15 cellular contexts compared by ENCODE assay signal in the genomic region with DNA sequence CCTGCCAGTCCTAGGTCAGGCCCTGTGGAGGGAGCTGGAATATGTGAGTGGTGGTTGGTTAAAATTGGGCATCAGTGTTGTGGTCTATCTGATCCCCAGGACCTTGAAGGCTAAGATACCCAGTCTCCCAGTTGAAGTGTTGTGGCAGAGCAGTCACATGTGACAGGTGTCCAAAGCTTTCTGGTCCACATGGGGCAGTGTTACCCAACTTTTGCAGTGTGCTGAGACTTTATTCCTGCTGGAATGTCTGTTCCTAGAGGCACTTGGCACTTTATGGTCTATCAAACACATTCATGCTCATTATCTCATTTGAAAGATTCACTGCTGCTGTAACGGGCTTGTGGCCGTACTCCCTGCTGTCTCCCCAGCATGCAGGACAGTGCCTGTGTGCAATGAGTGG. TPM values are rescaled to one million over a fixed set of nuclear protein-coding genes. Genes with fewer than 3 reads are reported as not detected.
DNase-seq lines count a peak whose midpoint lies in the region; ATAC-seq, FAIRE-seq and TF ChIP-seq lines count a peak whose summit lies in the region.
"Had no signal": no experiment of that assay in that cellular context is flagged by ENCODE, and none has a peak within 500 bp of the region (broad histone marks: within the 10 kb centered on the region; RNA-seq: fewer than 3 reads in every experiment).

No MANE protein-coding gene starts in this region.

- H3K36me3 ChIP-seq in keratinocyte (ENCODE audit: control insufficient read depth in 2 of 2, extremely low read depth in 1 of 2, insufficient read depth in 2 of 2, low read length in 2 of 2) (no peaks in the 10 kb centered on the region), gastroesophageal sphincter (no peaks in the 10 kb centered on the region)
- H3K36me3 ChIP-seq: BLaER1 treated with 17β-estradiol and CSF1 and Interleukin-3, amounts not matched to agents 10 nM and 100 nM; sigmoid colon had no signal

- ATAC-seq in HG03097 (IDR thresholded peaks at IDR 0.05; ENCODE audit: low FRiP score, unreplicated experiment) = no peak
- no peak for ATAC-seq in HG03354 (IDR thresholded peaks at IDR 0.05; ENCODE audit: poor library complexity, severe bottlenecking, unreplicated experiment)
- no peak for ATAC-seq in gastroesophageal sphincter
- ATAC-seq: natural killer cell treated with Interleukin-12 subunit alpha and Interleukin-12 subunit beta and Interleukin-15 and Interleukin-18, amount 100 ng/mL, for 72 hours had no signal

- POLR2A ChIA-PET in RWPE1 (lab: Yijun Ruan, JAX; ENCODE audit: low non-redundant PET) = no interaction called here

- H3K27me3 ChIP-seq in keratinocyte (ENCODE audit: control insufficient read depth, extremely low read depth, insufficient read depth, low read length) = peaks cover 5% of the 10 kb centered on the region
- H3K27me3 ChIP-seq in gastroesophageal sphincter = no peaks in the 10 kb centered on the region
- H3K27me3 ChIP-seq: BLaER1 treated with 17β-estradiol and CSF1 and Interleukin-3, amounts not matched to agents 10 nM and 100 nM; sigmoid colon had no signal

- 0 out of 2 replicates have a peak, but pooled peaks have one; percentile 5 for TF ChIP-seq CTCF in AG10803 (conservative IDR thresholded peaks at IDR 0.05; ENCODE audit: low read length)
- TF ChIP-seq CTCF in GM12873 (IDR thresholded peaks at IDR 0.05; ENCODE audit: insufficient read depth, low read depth, low read length, missing control alignments) = peak; percentile 47
- no peak for TF ChIP-seq CTCF in RWPE1 (conservative IDR thresholded peaks at IDR 0.05; ENCODE audit: low read depth)
- TF ChIP-seq CTCF in keratinocyte (optimal IDR thresholded peaks at IDR 0.05 in 1 of 3, IDR thresholded peaks at IDR 0.05 in 1 of 3, conservative IDR thresholded peaks at IDR 0.05 in 1 of 3; ENCODE audit: extremely low read depth in 1 of 3, insufficient read depth in 2 of 3, low read length in 3 of 3) = peak; percentile 33 to 65 (median 59)
- TF ChIP-seq CTCF in gastroesophageal sphincter (IDR thresholded peaks at IDR 0.05) = no peak

- no peaks in the 10 kb centered on the region for H4K20me1 ChIP-seq in keratinocyte (ENCODE audit: control insufficient read depth, extremely low read depth, insufficient read depth, low read length)
- H4K20me1 ChIP-seq: BLaER1 treated with 17β-estradiol and CSF1 and Interleukin-3, amounts not matched to agents 10 nM and 100 nM had no signal

- no peak for TF ChIP-seq EP300 in gastroesophageal sphincter (IDR thresholded peaks at IDR 0.05)

- no peak for TF ChIP-seq POLR2A in gastroesophageal sphincter (IDR thresholded peaks at IDR 0.05)

- CTCF ChIA-PET in RWPE1 (lab: Yijun Ruan, JAX) = interaction anchor here (0.8 to 1.4 kb wide), 3 partner anchors 23 to 50 kb away, joined by 3 to 6 read pairs (median 4); no protein-coding TSS in a partner anchor

- dilution Hi-C loops in keratinocyte (cut with MboI; ENCODE audit: extremely low pct_ligation_motif_present, low sequenced_read_pairs) = no loop called here

- no peak overlapping the region for H3K4me2 ChIP-seq in keratinocyte (ENCODE audit: control insufficient read depth, extremely low read depth, insufficient read depth, low read depth, low read length)
- H3K4me2 ChIP-seq: BLaER1 treated with 17β-estradiol and CSF1 and Interleukin-3, amounts not matched to agents 10 nM and 100 nM had no signal

- H3K4me3 ChIP-seq in AG10803 (ENCODE audit: low read length) = no peak overlapping the region
- H3K4me3 ChIP-seq in keratinocyte (ENCODE audit: control insufficient read depth in 2 of 3, extremely low read depth in 1 of 3, insufficient read depth in 2 of 3, low read depth in 1 of 3, low read length in 3 of 3) = no peak overlapping the region
- no peak overlapping the region for H3K4me3 ChIP-seq in gastroesophageal sphincter
- H3K4me3 ChIP-seq: BLaER1 treated with 17β-estradiol and CSF1 and Interleukin-3, amounts not matched to agents 10 nM and 100 nM; sigmoid colon had no signal

- H3K79me2 ChIP-seq in keratinocyte (ENCODE audit: control insufficient read depth, insufficient read depth, low read length) = no peaks in the 10 kb centered on the region

- WGBS in gastroesophageal sphincter (ENCODE audit: low coverage in 1 of 2), 2 donors = 61 to 80% methylated on average over 1 to 2 of the region's 2 CpGs

- no peaks in the 10 kb centered on the region for H3K9me1 ChIP-seq in keratinocyte (ENCODE audit: control insufficient read depth, extremely low read depth, insufficient read depth, low read length)

- H3K9me3 ChIP-seq in keratinocyte (ENCODE audit: control insufficient read depth, low read depth, low read length) = no peaks in the 10 kb centered on the region
- H3K9me3 ChIP-seq in gastroesophageal sphincter = no peaks in the 10 kb centered on the region
- H3K9me3 ChIP-seq: BLaER1 treated with 17β-estradiol and CSF1 and Interleukin-3, amounts not matched to agents 10 nM and 100 nM; sigmoid colon had no signal

- no peak overlapping the region for H2AFZ ChIP-seq in keratinocyte (ENCODE audit: control insufficient read depth, low read length)

- H3K9ac ChIP-seq in keratinocyte (ENCODE audit: control insufficient read depth, extremely low read depth, insufficient read depth, low read length) = no peak overlapping the region
- H3K9ac ChIP-seq: BLaER1 treated with 17β-estradiol and CSF1 and Interleukin-3, amounts not matched to agents 10 nM and 100 nM had no signal

- H3K27ac ChIP-seq in RWPE1 (no peak overlapping the region), keratinocyte (ENCODE audit: control insufficient read depth, insufficient read depth, low read length) (no peak overlapping the region), gastroesophageal sphincter (no peak overlapping the region)
- H3K27ac ChIP-seq: BLaER1 treated with 17β-estradiol and CSF1 and Interleukin-3, amounts not matched to agents 10 nM and 100 nM; sigmoid colon had no signal

- H3K4me1 ChIP-seq in keratinocyte (ENCODE audit: control insufficient read depth, extremely low read depth, insufficient read depth, low read length) (no peaks in the 10 kb centered on the region), gastroesophageal sphincter (no peaks in the 10 kb centered on the region)
- H3K4me1 ChIP-seq: sigmoid colon had no signal

- no peak for DNase-seq in AG10803 (ENCODE audit: low read depth)
- DNase-seq in RWPE1 (ENCODE audit: low spot score) = peak; percentile 26
- DNase-seq in keratinocyte (ENCODE audit: low read depth, low spot score) = no peak
- no peak for DNase-seq in NCI-H748 (lab: John Stamatoyannopoulos, UW; ENCODE audit: unreplicated experiment)
- DNase-seq: activated CD8-positive, alpha-beta memory T cell treated with anti-CD3 and anti-CD28 coated beads for 24 hours; activated gamma-delta T cell treated with Interleukin-2 at 50 U/mL for 16 hours; effector CD4-positive, alpha-beta T cell; sigmoid colon had no signal

- peak; percentile 75 for FAIRE-seq in keratinocyte (lab: Jason Lieb, UNC)

RNA-seq across cellular contexts. Expression of a gene that starts 21.0 kb away (rescaled TPM):
- polyA plus RNA-seq in keratinocyte = not detected in 3 replicates
- 11.6 TPM for polyA plus RNA-seq in keratinocyte (2011; ENCODE audit: low read depth)
- polyA plus RNA-seq in keratinocyte (2011; cell fraction: cytosol; rRNA removed) = not detected in 2 replicates
- polyA plus RNA-seq in keratinocyte (2011; cell fraction: nucleus; rRNA removed) = not detected in 2 replicates
- 0.09 and 78.0 TPM in 2 replicates for polyA plus RNA-seq in keratinocyte (2012; ENCODE audit: low replicate concordance)
- 0.33 TPM in 1 of 3 replicates, not detected in the others for polyA minus RNA-seq in keratinocyte
- not detected for polyA minus RNA-seq in keratinocyte (2011; cell fraction: cytosol; rRNA and poly(A)+ RNA removed)
- not detected in 2 replicates for polyA minus RNA-seq in keratinocyte (2011; cell fraction: nucleus; rRNA and poly(A)+ RNA removed)
- not detected for total RNA-seq in gastroesophageal sphincter
- total RNA-seq: glomerular endothelial cell; natural killer cell treated with Interleukin-12 subunit alpha and Interleukin-12 subunit beta and Interleukin-15 and Interleukin-18, amount 100 ng/mL, for 72 hours; sigmoid colon had no signal

RNA-seq across cellular contexts. Expression of a gene that starts 21.2 kb away (rescaled TPM):
- 2.6 to 6.6 TPM (median 2.8 TPM) in 3 replicates for polyA plus RNA-seq in keratinocyte
- polyA plus RNA-seq in keratinocyte (2011; ENCODE audit: low read depth) = 5.9 TPM
- 4.9 and 6.8 TPM in 2 replicates for polyA plus RNA-seq in keratinocyte (2011; cell fraction: cytosol; rRNA removed)
- polyA plus RNA-seq in keratinocyte (2011; cell fraction: nucleus; rRNA removed) = 3.6 and 4.8 TPM in 2 replicates
- polyA plus RNA-seq in keratinocyte (2012; ENCODE audit: low replicate concordance) = 2.1 and 29.8 TPM in 2 replicates
- polyA minus RNA-seq in keratinocyte = 5.0 to 10.1 TPM in 2 of 3 replicates, not detected in the other
- 4.4 TPM for polyA minus RNA-seq in keratinocyte (2011; cell fraction: cytosol; rRNA and poly(A)+ RNA removed)
- 0.84 and 2.6 TPM in 2 replicates for polyA minus RNA-seq in keratinocyte (2011; cell fraction: nucleus; rRNA and poly(A)+ RNA removed)
- not detected for total RNA-seq in gastroesophageal sphincter
- total RNA-seq: glomerular endothelial cell; natural killer cell treated with Interleukin-12 subunit alpha and Interleukin-12 subunit beta and Interleukin-15 and Interleukin-18, amount 100 ng/mL, for 72 hours; sigmoid colon had no signal
- polyA plus RNA-seq: sigmoid colon had no signal

RNA-seq across cellular contexts. Expression of a gene that starts 35.3 kb away (rescaled TPM):
- not detected in 3 replicates for polyA plus RNA-seq in keratinocyte
- polyA plus RNA-seq in keratinocyte (2011; ENCODE audit: low read depth) = not detected
- polyA plus RNA-seq in keratinocyte (2011; cell fraction: cytosol; rRNA removed) = not detected in 2 replicates
- polyA plus RNA-seq in keratinocyte (2011; cell fraction: nucleus; rRNA removed) = not detected in 2 replicates
- polyA plus RNA-seq in keratinocyte (2012; ENCODE audit: low replicate concordance) = 0.42 TPM in 1 of 2 replicates, not detected in the other
- not detected in 3 replicates for polyA minus RNA-seq in keratinocyte
- not detected for polyA minus RNA-seq in keratinocyte (2011; cell fraction: cytosol; rRNA and poly(A)+ RNA removed)
- not detected in 2 replicates for polyA minus RNA-seq in keratinocyte (2011; cell fraction: nucleus; rRNA and poly(A)+ RNA removed)
- not detected for total RNA-seq in gastroesophageal sphincter
- total RNA-seq: glomerular endothelial cell; natural killer cell treated with Interleukin-12 subunit alpha and Interleukin-12 subunit beta and Interleukin-15 and Interleukin-18, amount 100 ng/mL, for 72 hours; sigmoid colon had no signal
- polyA plus RNA-seq: sigmoid colon had no signal

Comparison
In these comparisons a context has a peak if more than half of its experiments do, and no peak if none do; other contexts are left out.
1. CTCF ChIP-seq: peak in AG10803 (single experiment), GM12873 (single experiment) and keratinocyte (3 of 3); none in RWPE1 (single experiment) and gastroesophageal sphincter (0 of 4).